7 cellular contexts compared by ENCODE assay signal in the genomic region with DNA sequence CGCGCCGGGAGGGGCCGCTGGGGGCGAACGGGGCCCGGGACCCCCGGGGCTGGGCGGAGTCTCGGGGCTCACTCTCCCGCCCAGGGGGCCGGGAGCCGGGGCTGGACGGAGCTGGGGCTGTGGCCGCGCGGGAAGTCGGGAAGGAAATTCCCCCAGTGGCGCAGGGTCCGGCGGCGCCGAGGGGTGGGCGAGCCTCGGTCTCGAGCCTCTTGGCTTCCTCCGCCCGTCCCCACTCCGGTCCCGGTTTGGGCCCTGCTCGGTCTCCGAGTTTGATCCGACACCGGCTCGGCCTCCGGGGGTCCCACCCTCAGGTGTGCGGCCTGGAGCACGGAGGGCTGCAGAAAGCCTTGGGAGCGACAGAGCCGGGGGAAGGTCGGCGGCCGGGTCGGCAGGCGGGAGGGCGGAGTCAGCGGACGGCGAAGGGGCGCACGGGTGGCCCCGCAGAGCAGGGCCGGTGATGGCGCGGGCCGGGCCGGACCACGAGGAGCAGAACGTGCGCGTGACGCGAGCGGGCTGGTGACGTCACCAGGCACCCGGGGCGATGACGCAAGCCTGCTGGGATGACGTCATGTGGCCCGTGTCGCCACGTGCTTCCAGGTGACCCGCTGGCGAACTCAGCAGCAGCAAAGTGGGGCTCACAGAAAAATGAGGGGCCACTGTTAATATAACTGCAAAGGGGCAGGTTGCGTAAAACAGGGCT. TPM values are rescaled to one million over a fixed set of nuclear protein-coding genes. Genes with fewer than 3 reads are reported as not detected.
DNase-seq lines count a peak whose midpoint lies in the region; ATAC-seq, FAIRE-seq and TF ChIP-seq lines count a peak whose summit lies in the region.

No MANE protein-coding gene starts in this region.

- H3K4me3 ChIP-seq in choroid plexus epithelial cell (ENCODE audit: low read depth, low read length) = peak overlapping the region; percentile 69

- H3K27me3 Mint-ChIP-seq in activated CD4-positive, alpha-beta T cell treated with anti-CD3 and anti-CD28 coated beads, Interleukin-2, amount 10 ng/mL, durations not matched to agents 24 days and 14 days = peaks cover 36% of the 10 kb centered on the region

- intact Hi-C loops in activated CD4-positive, alpha-beta T cell treated with anti-CD3 and anti-CD28 coated beads, Interleukin-2, amount 10 ng/mL, durations not matched to agents 24 days and 14 days (cut with micrococcal nuclease) = loop anchor here (5.0 kb wide), 1 partner anchor 62 kb away; no protein-coding TSS in a partner anchor

- H3K9me3 Mint-ChIP-seq in activated CD4-positive, alpha-beta T cell treated with anti-CD3 and anti-CD28 coated beads, Interleukin-2, amount 10 ng/mL, durations not matched to agents 24 days and 14 days = no peaks in the 10 kb centered on the region

- TF ChIP-seq CTCF in choroid plexus epithelial cell (conservative IDR thresholded peaks at IDR 0.05; ENCODE audit: low read depth, low read length) = no peak

- no peaks in the 10 kb centered on the region for H3K36me3 Mint-ChIP-seq in activated CD4-positive, alpha-beta T cell treated with anti-CD3 and anti-CD28 coated beads, Interleukin-2, amount 10 ng/mL, durations not matched to agents 24 days and 14 days (ENCODE audit: low read depth)

- H3K4me3 Mint-ChIP-seq in activated CD4-positive, alpha-beta T cell treated with anti-CD3 and anti-CD28 coated beads, Interleukin-2, amount 10 ng/mL, durations not matched to agents 24 days and 14 days = peak overlapping the region; percentile 66

- H3K4me1 Mint-ChIP-seq in activated CD4-positive, alpha-beta T cell treated with anti-CD3 and anti-CD28 coated beads, Interleukin-2, amount 10 ng/mL, durations not matched to agents 24 days and 14 days = peaks cover 14% of the 10 kb centered on the region

- peak; percentile 98 for FAIRE-seq in GM12891 (lab: Jason Lieb, UNC)

- peak; percentile 21 for ATAC-seq in left lobe of liver

- H3K27ac Mint-ChIP-seq in activated CD4-positive, alpha-beta T cell treated with anti-CD3 and anti-CD28 coated beads, Interleukin-2, amount 10 ng/mL, durations not matched to agents 24 days and 14 days = peak overlapping the region; percentile 89

- DNase-seq in GM12891 (ENCODE audit: insufficient read length, low spot score) (peak; percentile 75), LoVo (ENCODE audit: low spot score) (peak; percentile 87), choroid plexus epithelial cell (ENCODE audit: low read depth) (peak; percentile 90), left lobe of liver (ENCODE audit: low spot score) (peak; percentile 71), NOMO-1 (lab: John Stamatoyannopoulos, UW; ENCODE audit: unreplicated experiment in 2 of 2) (no peak)
- peak; percentile 91 for DNase-seq in activated CD4-positive, alpha-beta T cell treated with anti-CD3 and anti-CD28 coated beads, Interleukin-2, amount 10 ng/mL, durations not matched to agents 24 days and 14 days
- peak; percentile 71 for DNase-seq in stimulated activated CD4-positive, alpha-beta T cell treated with anti-CD3 and anti-CD28 coated beads, Interleukin-4, amount 100 ng/mL, for 1 hour

- no peak for TF ChIP-seq POLR2A in GM12891 (IDR thresholded peaks at IDR 0.05; ENCODE audit: low read depth, low read length)

TF ChIP-seq in GM12891, 5 proteins besides CTCF, POLR2A, EP300 and RAD21:
- TF ChIP-seq SPI1 (IDR thresholded peaks at IDR 0.05; ENCODE audit: low read depth, low read length) = no peak
- no peak for TF ChIP-seq POU2F2 (IDR thresholded peaks at IDR 0.05; ENCODE audit: low read depth, low read length)
- no peak for TF ChIP-seq TAF1 (IDR thresholded peaks at IDR 0.05; ENCODE audit: low read depth, low read length)
- TF ChIP-seq PAX5 (IDR thresholded peaks at IDR 0.05; ENCODE audit: insufficient read depth, low read length, severe bottlenecking) = no peak
- TF ChIP-seq POLR2AphosphoS5 (IDR thresholded peaks at IDR 0.05; ENCODE audit: low read depth, low read length) = no peak

RNA-seq across cellular contexts. Expression of a gene that starts 0.6 kb away (rescaled TPM):
- polyA plus RNA-seq in GM12891 (2012; ENCODE audit: low read depth, missing spikeins) = 0.45 TPM
- 2.8 and 5.0 TPM in 2 replicates for total RNA-seq in activated CD4-positive, alpha-beta T cell treated with anti-CD3 and anti-CD28 coated beads, Interleukin-2, amount 10 ng/mL, durations not matched to agents 24 days and 14 days
- total RNA-seq in left lobe of liver = 3.9 TPM

RNA-seq across cellular contexts. Expression of a gene that starts 12.8 kb away (rescaled TPM):
- 191 TPM for polyA plus RNA-seq in GM12891 (2012; ENCODE audit: low read depth, missing spikeins)
- total RNA-seq in activated CD4-positive, alpha-beta T cell treated with anti-CD3 and anti-CD28 coated beads, Interleukin-2, amount 10 ng/mL, durations not matched to agents 24 days and 14 days = 43.3 and 45.5 TPM in 2 replicates
- total RNA-seq in left lobe of liver = 26.3 TPM

RNA-seq across cellular contexts. Expression of a gene that starts 18.6 kb away (rescaled TPM):
- 0.15 TPM for polyA plus RNA-seq in GM12891 (2012; ENCODE audit: low read depth, missing spikeins)
- not detected in 2 replicates for total RNA-seq in activated CD4-positive, alpha-beta T cell treated with anti-CD3 and anti-CD28 coated beads, Interleukin-2, amount 10 ng/mL, durations not matched to agents 24 days and 14 days
- 0.83 TPM for total RNA-seq in left lobe of liver

RNA-seq across cellular contexts. Expression of a gene that starts 19.4 kb away (rescaled TPM):
- 14.4 TPM for polyA plus RNA-seq in GM12891 (2012; ENCODE audit: low read depth, missing spikeins)
- total RNA-seq in activated CD4-positive, alpha-beta T cell treated with anti-CD3 and anti-CD28 coated beads, Interleukin-2, amount 10 ng/mL, durations not matched to agents 24 days and 14 days = 29.6 and 35.8 TPM in 2 replicates
- 39.3 TPM for total RNA-seq in left lobe of liver

RNA-seq across cellular contexts. Expression of a gene that starts 34.2 kb away (rescaled TPM):
- 0.22 TPM for polyA plus RNA-seq in GM12891 (2012; ENCODE audit: low read depth, missing spikeins)
- total RNA-seq in activated CD4-positive, alpha-beta T cell treated with anti-CD3 and anti-CD28 coated beads, Interleukin-2, amount 10 ng/mL, durations not matched to agents 24 days and 14 days = 1.8 and 2.8 TPM in 2 replicates
- total RNA-seq in left lobe of liver = 0.28 TPM

Comparison
In these comparisons a context has a peak if more than half of its experiments do, and no peak if none do; other contexts are left out.
1. DNase-seq: peak in GM12891 (single experiment), LoVo (single experiment), activated CD4-positive, alpha-beta T cell treated with anti-CD3 and anti-CD28 coated beads, Interleukin-2, amount 10 ng/mL, durations not matched to agents 24 days and 14 days (single experiment), choroid plexus epithelial cell (single experiment), left lobe of liver (single experiment) and stimulated activated CD4-positive, alpha-beta T cell treated with anti-CD3 and anti-CD28 coated beads, Interleukin-4, amount 100 ng/mL, for 1 hour (single experiment); none in NOMO-1 (0 of 2).